In the genomic region with DNA sequence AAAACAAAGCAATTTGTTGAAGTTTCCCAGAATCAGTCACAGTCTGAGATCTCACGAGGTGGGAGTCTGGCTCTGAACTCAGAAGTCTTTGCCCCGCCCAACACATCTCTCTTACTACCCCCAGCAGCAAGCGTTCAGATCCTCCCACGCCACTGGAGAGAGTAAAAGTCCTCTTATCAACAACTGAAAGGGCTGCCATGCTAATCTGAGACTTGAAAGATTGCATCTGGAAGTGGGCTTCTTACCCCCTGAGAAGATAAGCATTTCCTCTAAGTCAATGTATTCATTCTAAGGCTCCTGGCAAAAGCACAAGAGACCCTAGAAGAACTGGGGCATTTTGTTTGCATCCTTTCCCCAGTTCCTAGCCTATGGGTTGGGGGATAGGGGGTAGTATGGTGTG, we compare ENCODE assay signal across 1 cellular context.
A peak's percentile ranks its signal among the peaks of the same experiment; 100 is the strongest.
TF ChIP-seq lines count a peak whose summit lies in the region.

No MANE protein-coding gene starts in this region.

TF ChIP-seq in K562, 482 proteins besides CTCF, POLR2A, EP300 and RAD21 (continued from another document and continues in another):
- TF ChIP-seq, protein P1, sequence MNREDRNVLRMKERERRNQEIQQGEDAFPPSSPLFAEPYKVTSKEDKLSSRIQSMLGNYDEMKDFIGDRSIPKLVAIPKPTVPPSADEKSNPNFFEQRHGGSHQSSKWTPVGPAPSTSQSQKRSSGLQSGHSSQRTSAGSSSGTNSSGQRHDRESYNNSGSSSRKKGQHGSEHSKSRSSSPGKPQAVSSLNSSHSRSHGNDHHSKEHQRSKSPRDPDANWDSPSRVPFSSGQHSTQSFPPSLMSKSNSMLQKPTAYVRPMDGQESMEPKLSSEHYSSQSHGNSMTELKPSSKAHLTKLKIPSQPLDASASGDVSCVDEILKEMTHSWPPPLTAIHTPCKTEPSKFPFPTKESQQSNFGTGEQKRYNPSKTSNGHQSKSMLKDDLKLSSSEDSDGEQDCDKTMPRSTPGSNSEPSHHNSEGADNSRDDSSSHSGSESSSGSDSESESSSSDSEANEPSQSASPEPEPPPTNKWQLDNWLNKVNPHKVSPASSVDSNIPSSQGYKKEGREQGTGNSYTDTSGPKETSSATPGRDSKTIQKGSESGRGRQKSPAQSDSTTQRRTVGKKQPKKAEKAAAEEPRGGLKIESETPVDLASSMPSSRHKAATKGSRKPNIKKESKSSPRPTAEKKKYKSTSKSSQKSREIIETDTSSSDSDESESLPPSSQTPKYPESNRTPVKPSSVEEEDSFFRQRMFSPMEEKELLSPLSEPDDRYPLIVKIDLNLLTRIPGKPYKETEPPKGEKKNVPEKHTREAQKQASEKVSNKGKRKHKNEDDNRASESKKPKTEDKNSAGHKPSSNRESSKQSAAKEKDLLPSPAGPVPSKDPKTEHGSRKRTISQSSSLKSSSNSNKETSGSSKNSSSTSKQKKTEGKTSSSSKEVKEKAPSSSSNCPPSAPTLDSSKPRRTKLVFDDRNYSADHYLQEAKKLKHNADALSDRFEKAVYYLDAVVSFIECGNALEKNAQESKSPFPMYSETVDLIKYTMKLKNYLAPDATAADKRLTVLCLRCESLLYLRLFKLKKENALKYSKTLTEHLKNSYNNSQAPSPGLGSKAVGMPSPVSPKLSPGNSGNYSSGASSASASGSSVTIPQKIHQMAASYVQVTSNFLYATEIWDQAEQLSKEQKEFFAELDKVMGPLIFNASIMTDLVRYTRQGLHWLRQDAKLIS (CRISPR knock-in tag; IDR thresholded peaks at IDR 0.05), result no peak
- TF ChIP-seq ZNF184 (CRISPR knock-in tag; IDR thresholded peaks at IDR 0.05) (no peak), MYNN (IDR thresholded peaks at IDR 0.05) (peak; percentile 93), MYNN (CRISPR knock-in tag; IDR thresholded peaks at IDR 0.05) (no peak), MAFG (tag; conservative IDR thresholded peaks at IDR 0.05) (no peak), HNRNPUL1 (IDR thresholded peaks at IDR 0.05; ENCODE audit: low read length) (no peak), MAFK (IDR thresholded peaks at IDR 0.05; ENCODE audit: low read length) (no peak), BRD9 (IDR thresholded peaks at IDR 0.05; ENCODE audit: low read depth, partially characterized antibody) (no peak), ZNF24 (IDR thresholded peaks at IDR 0.05) (no peak), BDP1 (IDR thresholded peaks at IDR 0.05; ENCODE audit: insufficient read depth, insufficient read length) (no peak), ZNF134 (CRISPR knock-in tag; conservative IDR thresholded peaks at IDR 0.05) (no peak), ELF4 (CRISPR knock-in tag; IDR thresholded peaks at IDR 0.05) (no peak), PTRF (tag; IDR thresholded peaks at IDR 0.05) (no peak), SMARCE1 (IDR thresholded peaks at IDR 0.05) (peak; percentile 88), BCL6 (CRISPR knock-in tag; IDR thresholded peaks at IDR 0.05) (no peak), ZNF668 (CRISPR knock-in tag; IDR thresholded peaks at IDR 0.05) (no peak), FOS (IDR thresholded peaks at IDR 0.05; ENCODE audit: extremely low read depth, insufficient read length) (no peak), MYC (IDR thresholded peaks at IDR 0.05; ENCODE audit: low read depth, low read length) (no peak; the same call in 1 of the 2 replicates), MYC (CRISPR knock-in tag; IDR thresholded peaks at IDR 0.05; ENCODE audit: borderline replicate concordance, low read depth) (no peak), GATAD2A (IDR thresholded peaks at IDR 0.05) (peak; percentile 76), KAT7 (CRISPR knock-in tag; IDR thresholded peaks at IDR 0.05; ENCODE audit: borderline replicate concordance) (no peak), POU5F1 (IDR thresholded peaks at IDR 0.05; ENCODE audit: borderline replicate concordance, low read depth, low read length, partially characterized antibody) (no peak), KHSRP (IDR thresholded peaks at IDR 0.05) (no peak), ETV5 (CRISPR knock-in tag; IDR thresholded peaks at IDR 0.05; ENCODE audit: low read depth) (no peak), GATA2 (CRISPR knock-in tag; IDR thresholded peaks at IDR 0.05) (no peak), HMGN3 (IDR thresholded peaks at IDR 0.05; ENCODE audit: borderline replicate concordance, extremely low read depth, insufficient read length, low read depth, low read length) (no peak), ZNF551 (CRISPR knock-in tag; IDR thresholded peaks at IDR 0.05) (no peak), SMARCA4 (IDR thresholded peaks at IDR 0.05) (peak; percentile 82), HMG20A (CRISPR knock-in tag; conservative IDR thresholded peaks at IDR 0.05) (no peak), FUS (optimal IDR thresholded peaks at IDR 0.05; ENCODE audit: low read depth, low read length) (no peak), ZSCAN29 (IDR thresholded peaks at IDR 0.05) (no peak), ZFP30 (CRISPR knock-in tag; IDR thresholded peaks at IDR 0.05; ENCODE audit: borderline replicate concordance) (no peak), CHCHD3 (CRISPR knock-in tag; IDR thresholded peaks at IDR 0.05) (no peak)
- TF ChIP-seq, protein P2, sequence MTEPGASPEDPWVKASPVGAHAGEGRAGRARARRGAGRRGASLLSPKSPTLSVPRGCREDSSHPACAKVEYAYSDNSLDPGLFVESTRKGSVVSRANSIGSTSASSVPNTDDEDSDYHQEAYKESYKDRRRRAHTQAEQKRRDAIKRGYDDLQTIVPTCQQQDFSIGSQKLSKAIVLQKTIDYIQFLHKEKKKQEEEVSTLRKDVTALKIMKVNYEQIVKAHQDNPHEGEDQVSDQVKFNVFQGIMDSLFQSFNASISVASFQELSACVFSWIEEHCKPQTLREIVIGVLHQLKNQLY (CRISPR knock-in tag; conservative IDR thresholded peaks at IDR 0.05), result no peak
- TF ChIP-seq, protein P3, sequence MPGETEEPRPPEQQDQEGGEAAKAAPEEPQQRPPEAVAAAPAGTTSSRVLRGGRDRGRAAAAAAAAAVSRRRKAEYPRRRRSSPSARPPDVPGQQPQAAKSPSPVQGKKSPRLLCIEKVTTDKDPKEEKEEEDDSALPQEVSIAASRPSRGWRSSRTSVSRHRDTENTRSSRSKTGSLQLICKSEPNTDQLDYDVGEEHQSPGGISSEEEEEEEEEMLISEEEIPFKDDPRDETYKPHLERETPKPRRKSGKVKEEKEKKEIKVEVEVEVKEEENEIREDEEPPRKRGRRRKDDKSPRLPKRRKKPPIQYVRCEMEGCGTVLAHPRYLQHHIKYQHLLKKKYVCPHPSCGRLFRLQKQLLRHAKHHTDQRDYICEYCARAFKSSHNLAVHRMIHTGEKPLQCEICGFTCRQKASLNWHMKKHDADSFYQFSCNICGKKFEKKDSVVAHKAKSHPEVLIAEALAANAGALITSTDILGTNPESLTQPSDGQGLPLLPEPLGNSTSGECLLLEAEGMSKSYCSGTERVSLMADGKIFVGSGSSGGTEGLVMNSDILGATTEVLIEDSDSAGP (CRISPR knock-in tag; IDR thresholded peaks at IDR 0.05), result no peak
- TF ChIP-seq, protein P4, sequence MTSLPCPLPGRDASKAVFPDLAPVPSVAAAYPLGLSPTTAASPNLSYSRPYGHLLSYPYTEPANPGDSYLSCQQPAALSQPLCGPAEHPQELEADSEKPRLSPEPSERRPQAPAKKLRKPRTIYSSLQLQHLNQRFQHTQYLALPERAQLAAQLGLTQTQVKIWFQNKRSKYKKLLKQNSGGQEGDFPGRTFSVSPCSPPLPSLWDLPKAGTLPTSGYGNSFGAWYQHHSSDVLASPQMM (CRISPR knock-in tag; IDR thresholded peaks at IDR 0.05), result no peak
- TF ChIP-seq, protein P5, sequence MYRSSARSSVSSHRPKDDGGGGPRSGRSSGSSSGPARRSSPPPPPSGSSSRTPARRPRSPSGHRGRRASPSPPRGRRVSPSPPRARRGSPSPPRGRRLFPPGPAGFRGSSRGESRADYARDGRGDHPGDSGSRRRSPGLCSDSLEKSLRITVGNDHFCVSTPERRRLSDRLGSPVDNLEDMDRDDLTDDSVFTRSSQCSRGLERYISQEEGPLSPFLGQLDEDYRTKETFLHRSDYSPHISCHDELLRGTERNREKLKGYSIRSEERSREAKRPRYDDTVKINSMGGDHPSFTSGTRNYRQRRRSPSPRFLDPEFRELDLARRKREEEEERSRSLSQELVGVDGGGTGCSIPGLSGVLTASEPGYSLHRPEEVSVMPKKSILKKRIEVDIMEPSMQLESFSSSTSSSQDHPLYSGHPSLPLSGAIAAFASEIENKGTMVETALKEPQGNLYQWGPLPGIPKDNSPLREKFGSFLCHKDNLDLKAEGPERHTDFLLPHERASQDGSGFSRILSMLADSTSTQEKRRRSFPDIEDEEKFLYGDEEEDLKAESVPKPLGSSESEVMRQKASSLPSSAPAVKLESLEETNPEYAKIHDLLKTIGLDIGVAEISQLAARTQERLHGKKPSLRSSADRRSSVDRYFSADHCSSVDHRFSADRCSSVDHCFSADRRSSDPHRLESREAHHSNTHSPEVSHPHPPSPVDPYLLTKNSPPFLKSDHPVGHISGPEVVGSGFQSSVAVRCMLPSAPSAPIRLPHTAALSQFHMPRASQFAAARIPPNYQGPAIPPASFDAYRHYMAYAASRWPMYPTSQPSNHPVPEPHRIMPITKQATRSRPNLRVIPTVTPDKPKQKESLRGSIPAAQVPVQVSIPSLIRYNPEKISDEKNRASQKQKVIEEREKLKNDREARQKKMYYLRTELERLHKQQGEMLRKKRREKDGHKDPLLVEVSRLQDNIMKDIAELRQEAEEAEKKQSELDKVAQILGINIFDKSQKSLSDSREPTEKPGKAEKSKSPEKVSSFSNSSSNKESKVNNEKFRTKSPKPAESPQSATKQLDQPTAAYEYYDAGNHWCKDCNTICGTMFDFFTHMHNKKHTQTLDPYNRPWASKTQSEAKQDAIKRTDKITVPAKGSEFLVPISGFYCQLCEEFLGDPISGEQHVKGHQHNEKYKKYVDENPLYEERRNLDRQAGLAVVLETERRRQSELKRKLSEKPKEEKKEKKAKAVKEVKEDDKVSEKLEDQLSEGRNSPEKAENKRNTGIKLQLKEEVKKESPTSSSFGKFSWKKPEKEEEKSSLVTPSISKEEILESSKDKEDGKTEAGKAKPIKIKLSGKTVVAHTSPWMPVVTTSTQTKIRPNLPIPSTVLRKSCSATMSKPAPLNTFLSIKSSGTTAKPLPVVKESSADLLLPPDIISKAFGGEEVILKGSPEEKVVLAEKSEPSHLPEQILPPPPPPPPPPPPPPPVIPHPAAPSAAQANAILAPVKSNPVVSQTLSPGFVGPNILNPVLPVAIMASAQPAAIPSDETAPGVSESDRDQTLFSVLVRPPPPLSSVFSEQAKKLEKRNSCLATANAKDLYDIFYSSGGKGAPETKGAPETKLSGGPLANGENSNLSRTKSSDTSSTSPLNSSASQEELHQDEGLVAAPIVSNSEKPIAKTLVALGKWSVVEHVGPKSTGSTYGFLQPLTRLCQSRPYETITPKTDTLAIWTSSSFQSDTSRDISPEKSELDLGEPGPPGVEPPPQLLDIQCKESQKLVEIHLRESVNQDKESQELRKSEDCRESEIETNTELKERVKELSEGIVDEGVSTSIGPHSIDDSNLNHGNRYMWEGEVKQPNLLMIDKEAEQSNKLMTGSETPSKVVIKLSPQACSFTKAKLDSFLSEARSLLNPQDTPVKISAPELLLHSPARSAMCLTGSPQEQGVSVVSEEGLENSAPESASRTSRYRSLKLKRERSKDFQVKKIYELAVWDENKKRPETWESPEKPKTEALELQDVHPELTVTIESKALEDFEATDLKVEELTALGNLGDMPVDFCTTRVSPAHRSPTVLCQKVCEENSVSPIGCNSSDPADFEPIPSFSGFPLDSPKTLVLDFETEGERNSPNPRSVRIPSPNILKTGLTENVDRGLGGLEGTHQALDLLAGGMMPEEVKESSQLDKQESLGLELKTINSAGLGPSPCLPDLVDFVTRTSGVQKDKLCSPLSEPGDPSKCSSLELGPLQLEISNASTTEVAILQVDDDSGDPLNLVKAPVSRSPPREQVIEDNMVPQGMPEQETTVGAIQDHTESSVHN (IDR thresholded peaks at IDR 0.05; ENCODE audit: borderline replicate concordance in 1 of 2, low read depth in 1 of 2), result no peak
- TF ChIP-seq, protein P6, sequence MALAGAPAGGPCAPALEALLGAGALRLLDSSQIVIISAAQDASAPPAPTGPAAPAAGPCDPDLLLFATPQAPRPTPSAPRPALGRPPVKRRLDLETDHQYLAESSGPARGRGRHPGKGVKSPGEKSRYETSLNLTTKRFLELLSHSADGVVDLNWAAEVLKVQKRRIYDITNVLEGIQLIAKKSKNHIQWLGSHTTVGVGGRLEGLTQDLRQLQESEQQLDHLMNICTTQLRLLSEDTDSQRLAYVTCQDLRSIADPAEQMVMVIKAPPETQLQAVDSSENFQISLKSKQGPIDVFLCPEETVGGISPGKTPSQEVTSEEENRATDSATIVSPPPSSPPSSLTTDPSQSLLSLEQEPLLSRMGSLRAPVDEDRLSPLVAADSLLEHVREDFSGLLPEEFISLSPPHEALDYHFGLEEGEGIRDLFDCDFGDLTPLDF (CRISPR knock-in tag; IDR thresholded peaks at IDR 0.05), result no peak
- TF ChIP-seq, protein P7, sequence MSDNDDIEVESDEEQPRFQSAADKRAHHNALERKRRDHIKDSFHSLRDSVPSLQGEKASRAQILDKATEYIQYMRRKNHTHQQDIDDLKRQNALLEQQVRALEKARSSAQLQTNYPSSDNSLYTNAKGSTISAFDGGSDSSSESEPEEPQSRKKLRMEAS (CRISPR knock-in tag; IDR thresholded peaks at IDR 0.05), result no peak
- TF ChIP-seq, protein P8, sequence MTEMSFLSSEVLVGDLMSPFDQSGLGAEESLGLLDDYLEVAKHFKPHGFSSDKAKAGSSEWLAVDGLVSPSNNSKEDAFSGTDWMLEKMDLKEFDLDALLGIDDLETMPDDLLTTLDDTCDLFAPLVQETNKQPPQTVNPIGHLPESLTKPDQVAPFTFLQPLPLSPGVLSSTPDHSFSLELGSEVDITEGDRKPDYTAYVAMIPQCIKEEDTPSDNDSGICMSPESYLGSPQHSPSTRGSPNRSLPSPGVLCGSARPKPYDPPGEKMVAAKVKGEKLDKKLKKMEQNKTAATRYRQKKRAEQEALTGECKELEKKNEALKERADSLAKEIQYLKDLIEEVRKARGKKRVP (CRISPR knock-in tag; IDR thresholded peaks at IDR 0.05), result no peak
- TF ChIP-seq, protein P9, sequence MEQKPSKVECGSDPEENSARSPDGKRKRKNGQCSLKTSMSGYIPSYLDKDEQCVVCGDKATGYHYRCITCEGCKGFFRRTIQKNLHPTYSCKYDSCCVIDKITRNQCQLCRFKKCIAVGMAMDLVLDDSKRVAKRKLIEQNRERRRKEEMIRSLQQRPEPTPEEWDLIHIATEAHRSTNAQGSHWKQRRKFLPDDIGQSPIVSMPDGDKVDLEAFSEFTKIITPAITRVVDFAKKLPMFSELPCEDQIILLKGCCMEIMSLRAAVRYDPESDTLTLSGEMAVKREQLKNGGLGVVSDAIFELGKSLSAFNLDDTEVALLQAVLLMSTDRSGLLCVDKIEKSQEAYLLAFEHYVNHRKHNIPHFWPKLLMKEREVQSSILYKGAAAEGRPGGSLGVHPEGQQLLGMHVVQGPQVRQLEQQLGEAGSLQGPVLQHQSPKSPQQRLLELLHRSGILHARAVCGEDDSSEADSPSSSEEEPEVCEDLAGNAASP (IDR thresholded peaks at IDR 0.05), result no peak
- TF ChIP-seq, protein P10, sequence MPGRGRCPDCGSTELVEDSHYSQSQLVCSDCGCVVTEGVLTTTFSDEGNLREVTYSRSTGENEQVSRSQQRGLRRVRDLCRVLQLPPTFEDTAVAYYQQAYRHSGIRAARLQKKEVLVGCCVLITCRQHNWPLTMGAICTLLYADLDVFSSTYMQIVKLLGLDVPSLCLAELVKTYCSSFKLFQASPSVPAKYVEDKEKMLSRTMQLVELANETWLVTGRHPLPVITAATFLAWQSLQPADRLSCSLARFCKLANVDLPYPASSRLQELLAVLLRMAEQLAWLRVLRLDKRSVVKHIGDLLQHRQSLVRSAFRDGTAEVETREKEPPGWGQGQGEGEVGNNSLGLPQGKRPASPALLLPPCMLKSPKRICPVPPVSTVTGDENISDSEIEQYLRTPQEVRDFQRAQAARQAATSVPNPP (IDR thresholded peaks at IDR 0.05; ENCODE audit: borderline replicate concordance, insufficient read depth, insufficient read length), result no peak
